ENCODE assay signal across 8 cellular contexts in the genomic region with DNA sequence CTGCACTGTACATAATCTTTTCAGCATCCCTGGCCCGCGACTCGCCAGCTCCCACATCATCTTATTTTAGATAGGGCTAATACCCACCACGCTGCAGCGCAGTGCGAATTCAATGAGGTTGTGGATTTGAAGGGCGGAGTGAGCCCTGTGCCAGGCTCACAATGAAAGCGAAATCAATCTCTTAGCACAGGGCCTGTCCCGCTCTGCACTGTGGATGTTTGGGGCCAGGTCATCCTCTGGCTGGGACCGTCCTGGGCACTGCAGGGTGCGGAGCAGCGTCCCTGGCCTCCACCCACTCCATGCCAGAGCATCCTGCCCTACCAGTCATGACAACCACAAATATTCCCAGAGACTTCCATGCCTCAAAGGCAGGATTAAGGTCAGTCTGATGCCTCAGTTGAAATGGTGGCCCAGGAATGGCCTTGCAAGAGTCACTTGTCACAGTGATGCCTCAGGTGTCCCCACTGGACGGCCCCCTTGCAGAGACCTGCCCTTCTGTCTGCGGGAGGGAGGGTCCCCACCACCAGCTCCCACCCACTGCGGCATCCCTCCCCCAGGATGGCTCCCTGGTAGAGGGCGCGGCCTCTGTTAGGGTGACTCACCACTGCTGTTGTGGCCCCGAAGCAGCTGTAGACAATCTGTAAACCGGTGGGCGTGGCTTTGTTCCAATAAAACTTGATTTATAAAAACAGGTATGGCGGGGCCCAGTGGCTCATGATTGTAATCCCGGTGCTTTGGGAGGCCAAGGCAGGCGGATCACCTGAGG. TPM values are rescaled to one million over a fixed set of nuclear protein-coding genes. Genes with fewer than 3 reads are reported as not detected.
A peak's percentile ranks its signal among the peaks of the same experiment; 100 is the strongest.
DNase-seq lines count a peak whose midpoint lies in the region; ATAC-seq and TF ChIP-seq lines count a peak whose summit lies in the region.

No MANE protein-coding gene starts in this region.

- H3K36me3 Mint-ChIP-seq in neural crest cell (ENCODE audit: low read depth) = peaks cover 16% of the 10 kb centered on the region

- H3K4me3 Mint-ChIP-seq in neural crest cell = peak overlapping the region; percentile 65

- intact Hi-C loops in colonic mucosa (cut with DNase I) (loop anchor here (2.0 kb wide), 1 partner anchor 104 kb away; no protein-coding TSS in a partner anchor), vagina (cut with DNase I) (loop anchor here (5.0 kb wide), 2 partner anchors 48 to 103 kb away; partner anchors contain the start of gene PLIN3)

- H3K9me3 ChIP-seq in colonic mucosa = no peaks in the 10 kb centered on the region
- no peaks in the 10 kb centered on the region for H3K9me3 ChIP-seq in vagina

- H3K4me1 ChIP-seq in colonic mucosa (peaks cover 9% of the 10 kb centered on the region), vagina (peaks cover 45% of the 10 kb centered on the region)

- H3K27ac ChIP-seq in colonic mucosa = peak overlapping the region; percentile 51
- peak overlapping the region; percentile 70 for H3K27ac ChIP-seq in vagina
- no peak overlapping the region for H3K27ac ChIP-seq in caudate nucleus (ENCODE audit: low read depth, low read length)

- peak overlapping the region in 1 of 2 donors; percentile 43 for H3K9ac ChIP-seq in colonic mucosa (ENCODE audit: low read depth in 2 of 2, low read length in 2 of 2)

- H3K27me3 Mint-ChIP-seq in neural crest cell (ENCODE audit: low read depth) = no peaks in the 10 kb centered on the region

- H3K36me3 ChIP-seq in colonic mucosa (no peaks in the 10 kb centered on the region), vagina (no peaks in the 10 kb centered on the region)

- no peak overlapping the region for H3K27ac Mint-ChIP-seq in neural crest cell (ENCODE audit: unreplicated experiment)

- ATAC-seq in GM21367 (IDR thresholded peaks at IDR 0.05; ENCODE audit: unreplicated experiment) = no peak

- H3K4me3 ChIP-seq in colonic mucosa (peak overlapping the region; percentile 7), vagina (peak overlapping the region in 1 of 2 donors; percentile 19)

- DNase-seq in NCI-H1694 (lab: John Stamatoyannopoulos, UW) (peak; percentile 1), NCI-H1694 treated with DMSO at 0.1 percent for 48 hours (lab: John Stamatoyannopoulos, UW) (no peak), colonic mucosa (peak; percentile 93), neural crest cell (ENCODE audit: low read depth, low spot score) (no peak), vagina (ENCODE audit: extremely low spot score in 2 of 2) (no peak), caudate nucleus (lab: John Stamatoyannopoulos, UW) (no peak)
- peak; percentile 65 for DNase-seq in activated CD4-positive, alpha-beta T cell treated with anti-CD3 and anti-CD28 coated beads for 1 hour

- H3K27me3 ChIP-seq in colonic mucosa (no peaks in the 10 kb centered on the region), vagina (no peaks in the 10 kb centered on the region)

- TF ChIP-seq POLR2A in vagina (IDR thresholded peaks at IDR 0.05) = no peak

- peaks cover 49% of the 10 kb centered on the region for H3K4me1 Mint-ChIP-seq in neural crest cell

- TF ChIP-seq CTCF in colonic mucosa (IDR thresholded peaks at IDR 0.05) (no peak), neural crest cell (conservative IDR thresholded peaks at IDR 0.05) (no peak), vagina (IDR thresholded peaks at IDR 0.05) (no peak)

- H3K9me3 Mint-ChIP-seq in neural crest cell = no peaks in the 10 kb centered on the region

RNA-seq across cellular contexts. Expression of gene UHRF1, which starts 5.6 kb away (rescaled TPM):
- total RNA-seq in colonic mucosa = 10 to 100 TPM in 1 of 2 donors, 1 to 10 TPM in 1; 6.3 to 48.5 TPM
- 219 and 223 TPM in 2 replicates for total RNA-seq in neural crest cell
- 2.0 TPM for total RNA-seq in vagina

RNA-seq across cellular contexts. Expression of gene ARRDC5, which starts 12.2 kb away (rescaled TPM):
- total RNA-seq in colonic mucosa (under 1 TPM in 1 of 2 donors, not detected in 1; 0.15 TPM), neural crest cell (not detected in 2 replicates), vagina (0.98 TPM)

RNA-seq across cellular contexts. Expression of gene PLIN3, which starts 47.5 kb away (rescaled TPM):
- 100 to 1,000 TPM; 110 TPM for total RNA-seq in colonic mucosa
- total RNA-seq in neural crest cell = 40.3 and 42.4 TPM in 2 replicates
- total RNA-seq in vagina = 93.8 TPM

RNA-seq across cellular contexts. Expression of gene KDM4B, which starts 54.0 kb away (rescaled TPM):
- total RNA-seq in colonic mucosa (10 to 100 TPM; 35.2 to 52.9 TPM), neural crest cell (43.3 and 45.4 TPM in 2 replicates), vagina (59.7 TPM)

Comparison
In these comparisons a context has a peak if more than half of its experiments do, and no peak if none do; other contexts are left out.
1. DNase-seq: peak in NCI-H1694 (single experiment), activated CD4-positive, alpha-beta T cell treated with anti-CD3 and anti-CD28 coated beads for 1 hour (single experiment) and colonic mucosa (single experiment); none in NCI-H1694 treated with DMSO at 0.1 percent for 48 hours (single experiment), neural crest cell (single experiment), vagina (0 of 2) and caudate nucleus (0 of 61).